Comparison of ENCODE assay signal across 13 cellular contexts in genomic region chr7:41010418-41010817, GRCh38.
DNase-seq lines count a peak whose midpoint lies in the region; ATAC-seq and TF ChIP-seq lines count a peak whose summit lies in the region.
"Had no signal": no experiment of that assay in that cellular context is flagged by ENCODE, and none has a peak within 500 bp of the region (broad histone marks: within the 10 kb centered on the region; RNA-seq: fewer than 3 reads in every experiment).

No MANE protein-coding gene starts in this region.

- H3K4me1 Mint-ChIP-seq in Calu3 (ENCODE audit: low read depth, unreplicated experiment): peaks cover 60% of the 10 kb centered on the region
- H3K4me1 Mint-ChIP-seq: activated CD4-positive, alpha-beta T cell treated with anti-CD3 and anti-CD28 coated beads, Interleukin-2, amount 10 ng/mL, durations not matched to agents 7 days and 5 days; stimulated activated naive B cell treated with anti-CD40 and anti-IgM and Interleukin-4, amounts not matched to agents 10 μg/mL and 1 μg/mL and 100 μg/mL, for 72 hours had no signal

- intact Hi-C loops in Calu3 (cut with micrococcal nuclease; ENCODE audit: unreplicated experiment): no loop called here

- no peak for ATAC-seq in HG03439 (IDR thresholded peaks at IDR 0.05; ENCODE audit: unreplicated experiment)
- ATAC-seq: stimulated activated naive B cell treated with anti-CD40 and anti-IgM and Interleukin-4, amounts not matched to agents 10 μg/mL and 1 μg/mL and 100 μg/mL, for 72 hours had no signal

- peaks cover 15% of the 10 kb centered on the region for H3K36me3 Mint-ChIP-seq in Calu3 (ENCODE audit: insufficient read depth, unreplicated experiment)
- H3K36me3 Mint-ChIP-seq: stimulated activated naive B cell treated with anti-CD40 and anti-IgM and Interleukin-4, amounts not matched to agents 10 μg/mL and 1 μg/mL and 100 μg/mL, for 72 hours had no signal

- no TSS peak for BruUV-seq in Calu3 (replicated peaks; lab: Mats Ljungman, UMichigan)

- H3K9me3 Mint-ChIP-seq in Calu3 (ENCODE audit: low read depth, unreplicated experiment): peaks cover 10% of the 10 kb centered on the region

- H3K27me3 Mint-ChIP-seq in Calu3 (ENCODE audit: unreplicated experiment): no peaks in the 10 kb centered on the region
- H3K27me3 Mint-ChIP-seq: activated CD4-positive, alpha-beta T cell treated with anti-CD3 and anti-CD28 coated beads, Interleukin-2, amount 10 ng/mL, durations not matched to agents 7 days and 5 days had no signal

- H3K4me3 Mint-ChIP-seq in Calu3 (ENCODE audit: low read depth, unreplicated experiment): no peak overlapping the region
- H3K4me3 Mint-ChIP-seq: activated CD4-positive, alpha-beta T cell treated with anti-CD3 and anti-CD28 coated beads, Interleukin-2, amount 10 ng/mL, durations not matched to agents 7 days and 5 days; stimulated activated naive B cell treated with anti-CD40 and anti-IgM and Interleukin-4, amounts not matched to agents 10 μg/mL and 1 μg/mL and 100 μg/mL, for 72 hours had no signal

- no peak for TF ChIP-seq CTCF in Calu3 (IDR thresholded peaks at IDR 0.05; ENCODE audit: unreplicated experiment)

- DNase-seq in Calu3: no peak
- peak; percentile 72 for DNase-seq in NOMO-1 treated with dmso at 0.1 percent for 144 hours (lab: John Stamatoyannopoulos, UW; ENCODE audit: unreplicated experiment)
- DNase-seq in fibroblast of peridontal ligament (ENCODE audit: extremely low read depth): peak; percentile 82
- peak; percentile 65 for DNase-seq in pons (ENCODE audit: low spot score)
- no peak for DNase-seq in SHP77 treated with DMSO at 0.1 percent for 48 hours (lab: John Stamatoyannopoulos, UW)
- no peak for DNase-seq in inferior parietal cortex (ENCODE audit: extremely low spot score)
- no peak for DNase-seq in activated naive CD4-positive, alpha-beta T cell treated with Interleukin-2 at 50 U/mL for 16 hours
- DNase-seq: activated CD4-positive, alpha-beta T cell treated with anti-CD3 and anti-CD28 coated beads, Interleukin-2, amount 10 ng/mL, durations not matched to agents 7 days and 5 days; NCI-H1105 treated with DMSO at 0.1 percent for 48 hours; occipital lobe; stimulated activated CD4-positive, alpha-beta T cell treated with anti-CD3 and anti-CD28 coated beads, Interleukin-1b, Interleukin-23, amount 100 ng/mL, for 48 hours; stimulated activated naive B cell treated with anti-CD40 and anti-IgM and Interleukin-4, amounts not matched to agents 10 μg/mL and 1 μg/mL and 100 μg/mL, for 72 hours had no signal

- CTCF ChIA-PET in Calu3 (lab: Charles Lee): no interaction called here

- H3K27ac Mint-ChIP-seq in Calu3 (ENCODE audit: unreplicated experiment): peak overlapping the region; percentile 3
- H3K27ac Mint-ChIP-seq: activated CD4-positive, alpha-beta T cell treated with anti-CD3 and anti-CD28 coated beads, Interleukin-2, amount 10 ng/mL, durations not matched to agents 7 days and 5 days; stimulated activated naive B cell treated with anti-CD40 and anti-IgM and Interleukin-4, amounts not matched to agents 10 μg/mL and 1 μg/mL and 100 μg/mL, for 72 hours had no signal

Comparison
In these comparisons a context has a peak if more than half of its experiments do, and no peak if none do; other contexts are left out.
1. DNase-seq: peak in NOMO-1 treated with dmso at 0.1 percent for 144 hours (single experiment), fibroblast of peridontal ligament (single experiment) and pons (single experiment); none in Calu3 (single experiment), SHP77 treated with DMSO at 0.1 percent for 48 hours (single experiment), inferior parietal cortex (single experiment) and activated naive CD4-positive, alpha-beta T cell treated with Interleukin-2 at 50 U/mL for 16 hours (single experiment).